22 cellular contexts compared by ENCODE assay signal in genomic region chr20:32555584-32555983, GRCh38. TPM values are rescaled to one million over a fixed set of nuclear protein-coding genes. Genes with fewer than 3 reads are reported as not detected.
A peak's percentile ranks its signal among the peaks of the same experiment; 100 is the strongest.
DNase-seq lines count a peak whose midpoint lies in the region; ATAC-seq and TF ChIP-seq lines count a peak whose summit lies in the region.
"Had no signal": no experiment of that assay in that cellular context is flagged by ENCODE, and none has a peak within 500 bp of the region (broad histone marks: within the 10 kb centered on the region; RNA-seq: fewer than 3 reads in every experiment).

No MANE protein-coding gene starts in this region.

- no peaks in the 10 kb centered on the region for H3K27me3 ChIP-seq in CD4-positive, alpha-beta T cell (ENCODE audit: control insufficient read depth, insufficient read depth, low read length)

- CTCF ChIA-PET in activated naive CD4-positive, alpha-beta T cell treated with anti-CD3 and anti-CD28 coated beads for 36 hours (lab: Charles Lee), result interaction anchor here (1.4 kb wide), 1 partner anchor 21 kb away, joined by 3 read pairs; no protein-coding TSS in a partner anchor
- CTCF ChIA-PET in CD4-positive, alpha-beta T cell (lab: Charles Lee), result no interaction called here

- intact Hi-C loops in activated naive CD4-positive, alpha-beta T cell treated with anti-CD3 and anti-CD28 coated beads for 36 hours (cut with micrococcal nuclease), result loop anchor here (2.0 kb wide), 2 partner anchors 17 to 29 kb away; no protein-coding TSS in a partner anchor
- intact Hi-C loops in CD4-positive, alpha-beta T cell (cut with DNase I, micrococcal nuclease), result no loop called here

- H3K27me3 Mint-ChIP-seq in activated naive CD4-positive, alpha-beta T cell treated with anti-CD3 and anti-CD28 coated beads for 36 hours (ENCODE audit: low read depth), result no peaks in the 10 kb centered on the region
- H3K27me3 Mint-ChIP-seq in CD4-positive, alpha-beta T cell, result no peaks in the 10 kb centered on the region
- no peaks in the 10 kb centered on the region for H3K27me3 Mint-ChIP-seq in T-helper 17 cell
- H3K27me3 Mint-ChIP-seq in natural killer cell treated with Interleukin-12 subunit alpha and Interleukin-12 subunit beta and Interleukin-15 and Interleukin-18, amount 100 ng/mL, for 72 hours, result no peaks in the 10 kb centered on the region

- H3K9me3 ChIP-seq in CD4-positive, alpha-beta T cell (ENCODE audit: control insufficient read depth, low read length), result no peaks in the 10 kb centered on the region
- no peaks in the 10 kb centered on the region for H3K9me3 ChIP-seq in T-helper 17 cell (ENCODE audit: control insufficient read depth, low read length, poor library complexity, severe bottlenecking)
- H3K9me3 ChIP-seq: A549 had no signal

- no peak for TF ChIP-seq CTCF in CD4-positive, alpha-beta T cell (IDR thresholded peaks at IDR 0.05)

- no peak overlapping the region for H3K4me3 Mint-ChIP-seq in activated naive CD4-positive, alpha-beta T cell treated with anti-CD3 and anti-CD28 coated beads for 36 hours
- no peak overlapping the region for H3K4me3 Mint-ChIP-seq in CD4-positive, alpha-beta T cell
- no peak overlapping the region for H3K4me3 Mint-ChIP-seq in T-helper 17 cell
- no peak overlapping the region for H3K4me3 Mint-ChIP-seq in natural killer cell treated with Interleukin-12 subunit alpha and Interleukin-12 subunit beta and Interleukin-15 and Interleukin-18, amount 100 ng/mL, for 72 hours
- H3K4me3 Mint-ChIP-seq: H9 had no signal

- DNase-seq in activated naive CD4-positive, alpha-beta T cell treated with anti-CD3 and anti-CD28 coated beads for 36 hours, result no peak
- DNase-seq in activated naive CD4-positive, alpha-beta T cell treated with anti-CD3 and anti-CD28 coated beads, Interleukin-2, amount 50 U/mL, for 72 hours (ENCODE audit: low spot score in 2 of 2), result no peak
- DNase-seq in CD4-positive, alpha-beta T cell, result no peak
- no peak for DNase-seq in T-helper 17 cell
- no peak for DNase-seq in natural killer cell treated with Interleukin-12 subunit alpha and Interleukin-12 subunit beta and Interleukin-15 and Interleukin-18, amount 100 ng/mL, for 72 hours (ENCODE audit: low spot score)
- DNase-seq in GDM1 (lab: John Stamatoyannopoulos, UW), result no peak
- DNase-seq: COR-L47, DMS 273 treated with DMSO at 0.1 percent for 48 hours, DND-41, H9, MM.1S, NCI-H1092, NCI-H1436 treated with DMSO at 0.1 percent for 48 hours, NCI-H2029, NCI-H345, NCI-H524 treated with DMSO at 0.1 percent for 48 hours, PC-3, SIG-M5 had no signal

- POLR2A ChIA-PET in CD4-positive, alpha-beta T cell (lab: Charles Lee), result interaction anchor here (4.3 kb wide), 1 partner anchor 16 kb away, joined by 29 read pairs; no protein-coding TSS in a partner anchor

- peak overlapping the region; percentile 13 for H3K27ac Mint-ChIP-seq in activated naive CD4-positive, alpha-beta T cell treated with anti-CD3 and anti-CD28 coated beads for 36 hours
- peak overlapping the region in 1 of 2 donors; percentile 62 for H3K27ac Mint-ChIP-seq in activated naive CD4-positive, alpha-beta T cell treated with anti-CD3 and anti-CD28 coated beads, Interleukin-2, amount 50 U/mL, for 72 hours
- H3K27ac Mint-ChIP-seq in CD4-positive, alpha-beta T cell, result peak overlapping the region; percentile 65
- peak overlapping the region; percentile 93 for H3K27ac Mint-ChIP-seq in T-helper 17 cell
- H3K27ac Mint-ChIP-seq in natural killer cell treated with Interleukin-12 subunit alpha and Interleukin-12 subunit beta and Interleukin-15 and Interleukin-18, amount 100 ng/mL, for 72 hours, result peak overlapping the region; percentile 32 to 92
- H3K27ac Mint-ChIP-seq: H9 had no signal

- peaks cover 71% of the 10 kb centered on the region for H3K4me1 Mint-ChIP-seq in activated naive CD4-positive, alpha-beta T cell treated with anti-CD3 and anti-CD28 coated beads for 36 hours (ENCODE audit: low read depth)
- H3K4me1 Mint-ChIP-seq in CD4-positive, alpha-beta T cell (ENCODE audit: low read depth), result peaks cover 74% of the 10 kb centered on the region
- peaks cover 48% of the 10 kb centered on the region for H3K4me1 Mint-ChIP-seq in T-helper 17 cell
- H3K4me1 Mint-ChIP-seq in natural killer cell treated with Interleukin-12 subunit alpha and Interleukin-12 subunit beta and Interleukin-15 and Interleukin-18, amount 100 ng/mL, for 72 hours (ENCODE audit: low read depth in 2 of 2), result peaks cover 43 to 63% of the 10 kb centered on the region in 2 donors

- no peak for ATAC-seq in activated naive CD4-positive, alpha-beta T cell treated with anti-CD3 and anti-CD28 coated beads, Interleukin-2, amount 50 U/mL, for 72 hours
- ATAC-seq in CD4-positive, alpha-beta T cell (ENCODE audit: poor library complexity), result no peak
- ATAC-seq in T-helper 17 cell (no peak), GM21825 (IDR thresholded peaks at IDR 0.05; ENCODE audit: unreplicated experiment) (no peak), GM19397 (IDR thresholded peaks at IDR 0.05; ENCODE audit: unreplicated experiment) (no peak)
- ATAC-seq in natural killer cell treated with Interleukin-12 subunit alpha and Interleukin-12 subunit beta and Interleukin-15 and Interleukin-18, amount 100 ng/mL, for 72 hours, result no peak
- ATAC-seq: PC-3 had no signal

- no peak overlapping the region for H3K27ac ChIP-seq in CD4-positive, alpha-beta T cell (ENCODE audit: low read depth, low read length)
- H3K27ac ChIP-seq: RWPE1 had no signal

- no peaks in the 10 kb centered on the region for H3K9me3 Mint-ChIP-seq in activated naive CD4-positive, alpha-beta T cell treated with anti-CD3 and anti-CD28 coated beads for 36 hours
- no peaks in the 10 kb centered on the region for H3K9me3 Mint-ChIP-seq in activated naive CD4-positive, alpha-beta T cell treated with anti-CD3 and anti-CD28 coated beads, Interleukin-2, amount 50 U/mL, for 72 hours
- H3K9me3 Mint-ChIP-seq in CD4-positive, alpha-beta T cell, result no peaks in the 10 kb centered on the region
- no peaks in the 10 kb centered on the region for H3K9me3 Mint-ChIP-seq in natural killer cell treated with Interleukin-12 subunit alpha and Interleukin-12 subunit beta and Interleukin-15 and Interleukin-18, amount 100 ng/mL, for 72 hours
- H3K9me3 Mint-ChIP-seq: H9 had no signal

- H3K36me3 Mint-ChIP-seq in activated naive CD4-positive, alpha-beta T cell treated with anti-CD3 and anti-CD28 coated beads for 36 hours (ENCODE audit: low read depth), result no peaks in the 10 kb centered on the region
- peaks cover 0 to 8% of the 10 kb centered on the region in 2 donors for H3K36me3 Mint-ChIP-seq in activated naive CD4-positive, alpha-beta T cell treated with anti-CD3 and anti-CD28 coated beads, Interleukin-2, amount 50 U/mL, for 72 hours
- peaks cover 50% of the 10 kb centered on the region for H3K36me3 Mint-ChIP-seq in CD4-positive, alpha-beta T cell (ENCODE audit: low read depth)
- no peaks in the 10 kb centered on the region for H3K36me3 Mint-ChIP-seq in T-helper 17 cell (ENCODE audit: low read depth)
- H3K36me3 Mint-ChIP-seq in natural killer cell treated with Interleukin-12 subunit alpha and Interleukin-12 subunit beta and Interleukin-15 and Interleukin-18, amount 100 ng/mL, for 72 hours, result no peaks in the 10 kb centered on the region

RNA-seq across cellular contexts. Expression of gene NOL4L, which starts 29.5 kb away (rescaled TPM):
- total RNA-seq in activated naive CD4-positive, alpha-beta T cell treated with anti-CD3 and anti-CD28 coated beads for 36 hours, result 10 to 100 TPM; 24.8 to 29.2 TPM
- 10 to 100 TPM; 21.2 to 30.7 TPM for total RNA-seq in activated naive CD4-positive, alpha-beta T cell treated with anti-CD3 and anti-CD28 coated beads, Interleukin-2, amount 50 U/mL, for 72 hours
- 10 to 100 TPM; 53.1 to 55.6 TPM for total RNA-seq in CD4-positive, alpha-beta T cell
- total RNA-seq in T-helper 17 cell, result 10 to 100 TPM; 60.9 to 62.9 TPM
- total RNA-seq in natural killer cell treated with Interleukin-12 subunit alpha and Interleukin-12 subunit beta and Interleukin-15 and Interleukin-18, amount 100 ng/mL, for 72 hours, result 10 to 100 TPM; 20.0 to 20.1 TPM
